In genomic region chr16:2484898-2485508, GRCh38 we compare ENCODE assay signal across 1 cellular context.
TF ChIP-seq lines count a peak whose summit lies in the region.

No MANE protein-coding gene starts in this region.

TF ChIP-seq in K562, 482 proteins besides CTCF, POLR2A, EP300 and RAD21 (continued from another document and continues in another):
- no peak for TF ChIP-seq CHD7 (IDR thresholded peaks at IDR 0.05; ENCODE audit: low read depth, low read length)
- TF ChIP-seq E4F1 (CRISPR knock-in tag; IDR thresholded peaks at IDR 0.05; ENCODE audit: borderline replicate concordance): no peak
- TF ChIP-seq SMARCA4 (IDR thresholded peaks at IDR 0.05): 0 out of 2 replicates have a peak, but pooled peaks have one; percentile 38
- TF ChIP-seq ARID1B (IDR thresholded peaks at IDR 0.05): peak; percentile 33
- no peak for TF ChIP-seq BCLAF1 (IDR thresholded peaks at IDR 0.05; ENCODE audit: borderline replicate concordance in 1 of 2, control insufficient read depth in 1 of 2, low read depth in 2 of 2, low read length in 1 of 2)
- peak; percentile 55 to 61; a peak in 3 of 4 replicates for TF ChIP-seq NRF1 (conservative IDR thresholded peaks at IDR 0.05 in 1 of 2, IDR thresholded peaks at IDR 0.05 in 1 of 2)
- no peak for TF ChIP-seq MLX (CRISPR knock-in tag; conservative IDR thresholded peaks at IDR 0.05)
- TF ChIP-seq ETV5 (CRISPR knock-in tag; IDR thresholded peaks at IDR 0.05; ENCODE audit: low read depth): 0 out of 2 replicates have a peak, but pooled peaks have one; percentile 50
- TF ChIP-seq ZNF830 (CRISPR knock-in tag; IDR thresholded peaks at IDR 0.05): no peak
- TF ChIP-seq RBM25 (IDR thresholded peaks at IDR 0.05; ENCODE audit: low read depth, low read length, severe bottlenecking): no peak
- no peak for TF ChIP-seq SFPQ (IDR thresholded peaks at IDR 0.05; ENCODE audit: low read depth, low read length)
- TF ChIP-seq ZNF41 (CRISPR knock-in tag; conservative IDR thresholded peaks at IDR 0.05): no peak
- no peak for TF ChIP-seq ZBTB43 (CRISPR knock-in tag; IDR thresholded peaks at IDR 0.05)
- peak; percentile 54; the same call in 1 of the 2 replicates for TF ChIP-seq HDAC2 (IDR thresholded peaks at IDR 0.05)
- no peak for TF ChIP-seq USF2 (CRISPR knock-in tag; IDR thresholded peaks at IDR 0.05)
- TF ChIP-seq ZNF324 (CRISPR knock-in tag; IDR thresholded peaks at IDR 0.05): no peak
- TF ChIP-seq FOXK2 (conservative IDR thresholded peaks at IDR 0.05 in 1 of 2, IDR thresholded peaks at IDR 0.05 in 1 of 2; ENCODE audit: low read depth in 2 of 2): peak; percentile 40 to 61; a peak in 1 of 4 replicates
- TF ChIP-seq KAT2B (IDR thresholded peaks at IDR 0.05; ENCODE audit: low read depth, low read length): no peak
- no peak for TF ChIP-seq ZNF12 (CRISPR knock-in tag; IDR thresholded peaks at IDR 0.05)
- TF ChIP-seq ZNF316 (IDR thresholded peaks at IDR 0.05): no peak
- TF ChIP-seq ZNF511 (CRISPR knock-in tag; IDR thresholded peaks at IDR 0.05): no peak
- TF ChIP-seq ZBED1 (IDR thresholded peaks at IDR 0.05): no peak
- no peak for TF ChIP-seq HLTF (IDR thresholded peaks at IDR 0.05)
- TF ChIP-seq CBX3 (IDR thresholded peaks at IDR 0.05; ENCODE audit: borderline replicate concordance in 1 of 2, low read length in 2 of 2): no peak
- TF ChIP-seq ZNF184 (CRISPR knock-in tag; IDR thresholded peaks at IDR 0.05): no peak
- 0 out of 2 replicates have a peak, but pooled peaks have one; percentile 43 for TF ChIP-seq ETS1 (conservative IDR thresholded peaks at IDR 0.05; ENCODE audit: control insufficient read depth, low read depth, low read length)
- no peak for TF ChIP-seq PHF20 (IDR thresholded peaks at IDR 0.05; ENCODE audit: partially characterized antibody)
- TF ChIP-seq ETV1 (tag; conservative IDR thresholded peaks at IDR 0.05; ENCODE audit: low read depth): peak; percentile 81
- TF ChIP-seq PRPF4 (IDR thresholded peaks at IDR 0.05; ENCODE audit: insufficient read depth, low read depth, low read length, poor library complexity, severe bottlenecking): no peak
- TF ChIP-seq CTBP1 (IDR thresholded peaks at IDR 0.05; ENCODE audit: borderline replicate concordance): 0 out of 2 replicates have a peak, but pooled peaks have one; percentile 14
- TF ChIP-seq HDAC8 (tag; IDR thresholded peaks at IDR 0.05): no peak
- TF ChIP-seq RHOXF2B (CRISPR knock-in tag; conservative IDR thresholded peaks at IDR 0.05): no peak
